Comparison of ENCODE assay signal across 15 cellular contexts in genomic region chr2:213703699-213704098, GRCh38.
A peak's percentile ranks its signal among the peaks of the same experiment; 100 is the strongest.
DNase-seq lines count a peak whose midpoint lies in the region; ATAC-seq and TF ChIP-seq lines count a peak whose summit lies in the region.
"Had no signal": no experiment of that assay in that cellular context is flagged by ENCODE, and none has a peak within 500 bp of the region (broad histone marks: within the 10 kb centered on the region; RNA-seq: fewer than 3 reads in every experiment).

No MANE protein-coding gene starts in this region.

- peak overlapping the region; percentile 18 for H2AFZ ChIP-seq in neuronal stem cell (ENCODE audit: low read length)
- no peak overlapping the region for H2AFZ ChIP-seq in PC-3 (ENCODE audit: low read length)

- ATAC-seq in PC-3 = no peak
- ATAC-seq: CD8-positive, alpha-beta T cell; GM12878 had no signal

- H3K27me3 ChIP-seq in neuronal stem cell (ENCODE audit: control insufficient read depth in 3 of 3, insufficient read depth in 3 of 3, low read depth in 1 of 3, low read length in 3 of 3) = no peaks in the 10 kb centered on the region
- no peaks in the 10 kb centered on the region for H3K27me3 ChIP-seq in PC-3 (ENCODE audit: low read length)
- no peaks in the 10 kb centered on the region for H3K27me3 ChIP-seq in transverse colon
- H3K27me3 ChIP-seq: BLaER1 treated with 17β-estradiol and CSF1 and Interleukin-3, amounts not matched to agents 10 nM and 100 nM had no signal

- no peaks in the 10 kb centered on the region for H3F3A ChIP-seq in PC-3 (ENCODE audit: low read length, unreplicated experiment)

- H3K18ac ChIP-seq in neuronal stem cell (ENCODE audit: low read length) = no peak overlapping the region

- no peak overlapping the region for H3K9ac ChIP-seq in neuronal stem cell (ENCODE audit: low read depth, low read length, poor library complexity)
- H3K9ac ChIP-seq in PC-3 (ENCODE audit: low read length) = no peak overlapping the region
- H3K9ac ChIP-seq: BLaER1 treated with 17β-estradiol and CSF1 and Interleukin-3, amounts not matched to agents 10 nM and 100 nM had no signal

- H2BK5ac ChIP-seq in neuronal stem cell (ENCODE audit: low read length) = no peak overlapping the region

- CTCF ChIA-PET in PC-3 (lab: Charles Lee) = no interaction called here

- no peak overlapping the region for H3K14ac ChIP-seq in neuronal stem cell (ENCODE audit: low read length)

- no peaks in the 10 kb centered on the region for H3K36me3 Mint-ChIP-seq in activated T-helper 1 cell treated with anti-CD3 and anti-CD28 coated beads, Interleukin-12 subunit alpha, Interleukin-12 subunit beta, Interleukin-2, Interleukin-4 antibody, amounts not matched to agents 30 ng/mL and 10 ng/mL and 1 ng/mL, durations not matched to agents 14 hours and 24 hours and 36 hours (ENCODE audit: low read depth)
- H3K36me3 Mint-ChIP-seq: CD8-positive, alpha-beta T cell had no signal

- H3K27ac ChIP-seq in neuronal stem cell (replicated peaks; ENCODE audit: low read length) (no peak overlapping the region), PC-3 (ENCODE audit: low read length) (no peak overlapping the region), transverse colon (no peak overlapping the region)
- H3K27ac ChIP-seq: BLaER1 treated with 17β-estradiol and CSF1 and Interleukin-3, amounts not matched to agents 10 nM and 100 nM had no signal

- no peaks in the 10 kb centered on the region for H3K79me1 ChIP-seq in neuronal stem cell (ENCODE audit: low read depth, low read length)

- H3K79me2 ChIP-seq in PC-3 (ENCODE audit: low read length) = no peaks in the 10 kb centered on the region

- POLR2A ChIA-PET in PC-3 (lab: Charles Lee; ENCODE audit: unreplicated experiment) = no interaction called here

- peaks cover 0 to 2% of the 10 kb centered on the region in 2 donors for H3K9me3 ChIP-seq in neuronal stem cell (replicated peaks in 1 of 2; ENCODE audit: control insufficient read depth in 2 of 2, insufficient read depth in 1 of 2, low read depth in 1 of 2, low read length in 2 of 2)
- H3K9me3 ChIP-seq in PC-3 (ENCODE audit: low read length) = no peaks in the 10 kb centered on the region
- H3K9me3 ChIP-seq in transverse colon = no peaks in the 10 kb centered on the region

- H3K36me3 ChIP-seq in neuronal stem cell (replicated peaks in 1 of 2; ENCODE audit: control insufficient read depth in 2 of 2, insufficient read depth in 2 of 2, low read length in 2 of 2) = no peaks in the 10 kb centered on the region
- no peaks in the 10 kb centered on the region for H3K36me3 ChIP-seq in PC-3 (ENCODE audit: low read depth, low read length)
- H3K36me3 ChIP-seq in transverse colon = no peaks in the 10 kb centered on the region
- H3K36me3 ChIP-seq: BLaER1 treated with 17β-estradiol and CSF1 and Interleukin-3, amounts not matched to agents 10 nM and 100 nM had no signal

- no peaks in the 10 kb centered on the region for H3K27me3 Mint-ChIP-seq in activated T-helper 1 cell treated with anti-CD3 and anti-CD28 coated beads, Interleukin-12 subunit alpha, Interleukin-12 subunit beta, Interleukin-2, Interleukin-4 antibody, amounts not matched to agents 30 ng/mL and 10 ng/mL and 1 ng/mL, durations not matched to agents 14 hours and 24 hours and 36 hours (ENCODE audit: insufficient read depth)
- H3K27me3 Mint-ChIP-seq: B cell had no signal

- H2AK5ac ChIP-seq in neuronal stem cell (ENCODE audit: low read depth, low read length) = no peak overlapping the region

- H3K4me3 ChIP-seq in neuronal stem cell (ENCODE audit: low read length in 2 of 2) (no peak overlapping the region), PC-3 (ENCODE audit: low read length) (no peak overlapping the region), transverse colon (no peak overlapping the region)
- H3K4me3 ChIP-seq: BLaER1 treated with 17β-estradiol and CSF1 and Interleukin-3, amounts not matched to agents 10 nM and 100 nM; GM12878 had no signal

- intact Hi-C loops in head of caudate nucleus (cut with DNase I) = no loop called here
- intact Hi-C loops in PC-3 (cut with micrococcal nuclease) = no loop called here
- intact Hi-C loops in transverse colon (cut with DNase I; ENCODE audit: low total_unique reads) = no loop called here
- intact Hi-C loops in activated T-helper 1 cell treated with anti-CD3 and anti-CD28 coated beads, Interleukin-12 subunit alpha, Interleukin-12 subunit beta, Interleukin-2, Interleukin-4 antibody, amounts not matched to agents 30 ng/mL and 10 ng/mL and 1 ng/mL, durations not matched to agents 14 hours and 24 hours and 36 hours (cut with micrococcal nuclease) = no loop called here

- no peaks in the 10 kb centered on the region for H3K4me1 ChIP-seq in neuronal stem cell (ENCODE audit: control insufficient read depth in 2 of 2, insufficient read depth in 1 of 2, low read depth in 1 of 2, low read length in 2 of 2)
- no peaks in the 10 kb centered on the region for H3K4me1 ChIP-seq in PC-3 (ENCODE audit: insufficient read depth, low read length)
- H3K4me1 ChIP-seq in transverse colon = no peaks in the 10 kb centered on the region
- H3K4me1 ChIP-seq: BLaER1 treated with 17β-estradiol and CSF1 and Interleukin-3, amounts not matched to agents 10 nM and 100 nM had no signal

- TF ChIP-seq POLR2A in transverse colon (IDR thresholded peaks at IDR 0.05) = no peak

- no peaks in the 10 kb centered on the region for H3K9me3 Mint-ChIP-seq in activated T-helper 1 cell treated with anti-CD3 and anti-CD28 coated beads, Interleukin-12 subunit alpha, Interleukin-12 subunit beta, Interleukin-2, Interleukin-4 antibody, amounts not matched to agents 30 ng/mL and 10 ng/mL and 1 ng/mL, durations not matched to agents 14 hours and 24 hours and 36 hours
- H3K9me3 Mint-ChIP-seq: CD8-positive, alpha-beta T cell had no signal

- TF ChIP-seq CTCF in PC-3 (conservative IDR thresholded peaks at IDR 0.05; ENCODE audit: low read depth, low read length) (no peak), transverse colon (IDR thresholded peaks at IDR 0.05) (no peak)

- no peak overlapping the region for H3K27ac Mint-ChIP-seq in activated T-helper 1 cell treated with anti-CD3 and anti-CD28 coated beads, Interleukin-12 subunit alpha, Interleukin-12 subunit beta, Interleukin-2, Interleukin-4 antibody, amounts not matched to agents 30 ng/mL and 10 ng/mL and 1 ng/mL, durations not matched to agents 14 hours and 24 hours and 36 hours
- H3K27ac Mint-ChIP-seq: B cell; CD8-positive, alpha-beta T cell; H9 had no signal

- H3K4me3 Mint-ChIP-seq in activated T-helper 1 cell treated with anti-CD3 and anti-CD28 coated beads, Interleukin-12 subunit alpha, Interleukin-12 subunit beta, Interleukin-2, Interleukin-4 antibody, amounts not matched to agents 30 ng/mL and 10 ng/mL and 1 ng/mL, durations not matched to agents 14 hours and 24 hours and 36 hours = no peak overlapping the region
- H3K4me3 Mint-ChIP-seq: B cell; CD8-positive, alpha-beta T cell; H9 had no signal

- no peaks in the 10 kb centered on the region for H4K20me1 ChIP-seq in PC-3 (ENCODE audit: low read length)
- H4K20me1 ChIP-seq: BLaER1 treated with 17β-estradiol and CSF1 and Interleukin-3, amounts not matched to agents 10 nM and 100 nM had no signal

- H2BK120ac ChIP-seq in neuronal stem cell (ENCODE audit: low read depth, low read length) = no peak overlapping the region

- DNase-seq in Ammon's horn (ENCODE audit: low spot score) (peak; percentile 3), head of caudate nucleus (peak in 25 of 42 donors; percentile 3 to 73 (median 32)), neuronal stem cell (ENCODE audit: low spot score) (no peak), putamen (ENCODE audit: low spot score) (peak; percentile 51), PC-3 (no peak), transverse colon (no peak)
- no peak for DNase-seq in activated T-helper 1 cell treated with anti-CD3 and anti-CD28 coated beads, Interleukin-12 subunit alpha, Interleukin-12 subunit beta, Interleukin-2, Interleukin-4 antibody, amounts not matched to agents 30 ng/mL and 10 ng/mL and 1 ng/mL, durations not matched to agents 14 hours and 24 hours and 36 hours (ENCODE audit: low spot score)
- DNase-seq: 8988T; Calu3; CD8-positive, alpha-beta T cell; DMS79 treated with DMSO at 0.1 percent for 48 hours; H9 had no signal

- no peaks in the 10 kb centered on the region for H3K9me2 ChIP-seq in PC-3 (replicated peaks; ENCODE audit: low read length)

- in situ Hi-C loops in transverse colon (cut with MboI; ENCODE audit: low pct_ligation_motif_present in 1 of 4, low pct_unique_long_range_greater_than_20kb in 1 of 4, low sequenced_read_pairs in 3 of 4) = no loop called here

- no peak for TF ChIP-seq EP300 in transverse colon (IDR thresholded peaks at IDR 0.05; ENCODE audit: low read depth)

- H3K4me1 Mint-ChIP-seq in activated T-helper 1 cell treated with anti-CD3 and anti-CD28 coated beads, Interleukin-12 subunit alpha, Interleukin-12 subunit beta, Interleukin-2, Interleukin-4 antibody, amounts not matched to agents 30 ng/mL and 10 ng/mL and 1 ng/mL, durations not matched to agents 14 hours and 24 hours and 36 hours (ENCODE audit: low read depth) = no peaks in the 10 kb centered on the region
- H3K4me1 Mint-ChIP-seq: B cell, H9 had no signal

- no peak overlapping the region for H3K4me2 ChIP-seq in neuronal stem cell (ENCODE audit: insufficient read depth, low read length, poor library complexity, severe bottlenecking)
- no peak overlapping the region for H3K4me2 ChIP-seq in PC-3 (ENCODE audit: low read length)
- H3K4me2 ChIP-seq: BLaER1 treated with 17β-estradiol and CSF1 and Interleukin-3, amounts not matched to agents 10 nM and 100 nM had no signal

- H3K4ac ChIP-seq in neuronal stem cell (ENCODE audit: low read length) = no peak overlapping the region

- WGBS in neuronal stem cell (ENCODE audit: extremely low coverage in 2 of 2, insufficient read length in 2 of 2, insufficient replicate concordance in 1 of 2), 2 donors = no CpG with 5 or more reads among the region's 2 CpGs
- WGBS in transverse colon (ENCODE audit: low coverage in 1 of 2), 2 donors = 50 to 56% methylated on average over 1 to 2 of the region's 2 CpGs

- H3K23ac ChIP-seq in neuronal stem cell (ENCODE audit: low read depth, low read length, poor library complexity) = no peak overlapping the region

- H2BK12ac ChIP-seq in neuronal stem cell (ENCODE audit: low read length) = no peak overlapping the region

- BruUV-seq in PC-3 (replicated peaks; lab: Mats Ljungman, UMichigan) = no TSS peak

- H4K91ac ChIP-seq in neuronal stem cell (ENCODE audit: low read depth, low read length, poor library complexity) = no peak overlapping the region

- H4K8ac ChIP-seq in neuronal stem cell (ENCODE audit: low read depth, low read length) = no peak overlapping the region

- H2BK15ac ChIP-seq in neuronal stem cell (ENCODE audit: low read length) = no peak overlapping the region

Comparison
In these comparisons a context has a peak if more than half of its experiments do, and no peak if none do; other contexts are left out.
1. DNase-seq: peak in Ammon's horn (single experiment), head of caudate nucleus (25 of 42) and putamen (single experiment); none in neuronal stem cell (single experiment), PC-3 (single experiment), transverse colon (single experiment) and activated T-helper 1 cell treated with anti-CD3 and anti-CD28 coated beads, Interleukin-12 subunit alpha, Interleukin-12 subunit beta, Interleukin-2, Interleukin-4 antibody, amounts not matched to agents 30 ng/mL and 10 ng/mL and 1 ng/mL, durations not matched to agents 14 hours and 24 hours and 36 hours (single experiment).